Comparison of ENCODE assay signal across 31 cellular contexts in the genomic region with DNA sequence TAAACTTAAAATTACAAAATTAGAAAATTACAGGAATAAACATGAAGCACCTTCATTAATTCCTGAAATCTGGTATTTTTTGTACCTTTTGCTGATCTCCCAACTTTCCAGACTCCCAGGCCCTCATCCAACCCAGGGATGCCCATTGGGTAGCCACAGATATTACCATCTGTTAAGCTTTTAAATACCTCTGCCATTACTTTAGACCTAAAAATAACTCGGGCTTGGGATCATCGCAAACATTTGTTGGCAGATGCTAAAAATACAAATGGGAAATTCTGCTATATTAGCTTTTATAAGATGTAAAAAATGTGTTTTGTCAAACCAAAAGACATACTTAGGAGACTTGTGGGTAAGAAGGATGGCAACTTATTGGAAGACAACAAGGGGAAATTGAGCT.
DNase-seq lines count a peak whose midpoint lies in the region; ATAC-seq and TF ChIP-seq lines count a peak whose summit lies in the region.
"Had no signal": no experiment of that assay in that cellular context is flagged by ENCODE, and none has a peak within 500 bp of the region (broad histone marks: within the 10 kb centered on the region; RNA-seq: fewer than 3 reads in every experiment).

No MANE protein-coding gene starts in this region.

- H3F3A ChIP-seq in GM23338 (replicated peaks; ENCODE audit: low read depth), result no peaks in the 10 kb centered on the region

- in situ Hi-C loops in GM13977 (cut with MboI; ENCODE audit: low pct_unique_long_range_greater_than_20kb, low sequenced_read_pairs, unreplicated experiment), result no loop called here

- H4K20me1 ChIP-seq in GM23338 (replicated peaks; ENCODE audit: insufficient read depth), result no peaks in the 10 kb centered on the region

- H3K4me1 ChIP-seq in GM23338 (ENCODE audit: insufficient read depth) (peaks cover 31% of the 10 kb centered on the region), esophagus muscularis mucosa (peaks cover 0 to 28% (median 14%) of the 10 kb centered on the region in 4 donors), prostate gland (replicated peaks) (no peaks in the 10 kb centered on the region)
- H3K4me1 ChIP-seq: Caco-2, tibial nerve had no signal

- TF ChIP-seq CTCF in GM23338 (conservative IDR thresholded peaks at IDR 0.05; ENCODE audit: low read depth in 2 of 2) (no peak), esophagus muscularis mucosa (IDR thresholded peaks at IDR 0.05) (no peak), nephron progenitor cell (IDR thresholded peaks at IDR 0.05) (no peak), prostate gland (IDR thresholded peaks at IDR 0.05) (no peak), GM13977 (IDR thresholded peaks at IDR 0.05; ENCODE audit: extremely low read depth, insufficient read depth, missing control alignments) (no peak)

- H3K27ac ChIP-seq in GM23338 (ENCODE audit: low read depth) (no peak overlapping the region), esophagus muscularis mucosa (replicated peaks in 1 of 4) (peak overlapping the region in 3 of 4 donors; percentile 56 to 61 (median 58)), prostate gland (no peak overlapping the region)
- H3K27ac ChIP-seq: tibial nerve, VCaP had no signal

- H3K36me3 ChIP-seq in GM23338 (ENCODE audit: insufficient read depth) (no peaks in the 10 kb centered on the region), esophagus muscularis mucosa (no peaks in the 10 kb centered on the region), prostate gland (no peaks in the 10 kb centered on the region)
- H3K36me3 ChIP-seq: tibial nerve had no signal

- no peaks in the 10 kb centered on the region for H3K27me3 ChIP-seq in GM23338 (ENCODE audit: insufficient read depth)
- H3K27me3 ChIP-seq in esophagus muscularis mucosa, result no peaks in the 10 kb centered on the region
- no peaks in the 10 kb centered on the region for H3K27me3 ChIP-seq in prostate gland (replicated peaks; ENCODE audit: insufficient read depth)
- H3K27me3 ChIP-seq: tibial nerve had no signal

- no peaks in the 10 kb centered on the region for H3K9me2 ChIP-seq in GM23338 (ENCODE audit: insufficient read depth)

- H3K36me3 Mint-ChIP-seq in GM23338 (ENCODE audit: low read depth) (no peaks in the 10 kb centered on the region), nephron progenitor cell (ENCODE audit: low read depth) (no peaks in the 10 kb centered on the region)
- H3K36me3 Mint-ChIP-seq: activated CD8-positive, alpha-beta memory T cell treated with anti-CD3 and anti-CD28 coated beads, Interleukin-2, amount 10 ng/mL, durations not matched to agents 7 days and 5 days; brain had no signal

- no peaks in the 10 kb centered on the region for H3K9me3 ChIP-seq in esophagus muscularis mucosa
- no peaks in the 10 kb centered on the region for H3K9me3 ChIP-seq in prostate gland
- H3K9me3 ChIP-seq: Caco-2, tibial nerve had no signal

- intact Hi-C loops in esophagus muscularis mucosa (cut with DNase I), result no loop called here
- intact Hi-C loops in prostate gland (cut with DNase I), result no loop called here

- TF ChIP-seq POLR2A in esophagus muscularis mucosa (IDR thresholded peaks at IDR 0.05; ENCODE audit: low read depth) (no peak), prostate gland (IDR thresholded peaks at IDR 0.05) (no peak)

- ATAC-seq in GM23338 (no peak), GM18498 (IDR thresholded peaks at IDR 0.05; ENCODE audit: unreplicated experiment) (no peak)
- ATAC-seq: activated CD8-positive, alpha-beta memory T cell treated with anti-CD3 and anti-CD28 coated beads, Interleukin-2, amount 10 ng/mL, durations not matched to agents 7 days and 5 days; left cardiac atrium; Panc1 had no signal

- peaks cover 38% of the 10 kb centered on the region for H3K4me1 Mint-ChIP-seq in GM23338
- H3K4me1 Mint-ChIP-seq in nephron progenitor cell, result peaks cover 42% of the 10 kb centered on the region
- H3K4me1 Mint-ChIP-seq: activated CD4-positive, alpha-beta T cell treated with anti-CD3 and anti-CD28 coated beads, Interleukin-2, amount 10 ng/mL, durations not matched to agents 24 days and 14 days; activated CD8-positive, alpha-beta memory T cell treated with anti-CD3 and anti-CD28 coated beads, Interleukin-2, amount 10 ng/mL, durations not matched to agents 7 days and 5 days had no signal

- H3K27ac Mint-ChIP-seq in GM23338 (peak overlapping the region; percentile 27), nephron progenitor cell (peak overlapping the region; percentile 52)
- H3K27ac Mint-ChIP-seq: activated CD4-positive, alpha-beta T cell treated with anti-CD3 and anti-CD28 coated beads, Interleukin-2, amount 10 ng/mL, durations not matched to agents 24 days and 14 days; activated CD8-positive, alpha-beta memory T cell treated with anti-CD3 and anti-CD28 coated beads, Interleukin-2, amount 10 ng/mL, durations not matched to agents 7 days and 5 days had no signal

- no peaks in the 10 kb centered on the region for H3K79me2 ChIP-seq in GM23338 (replicated peaks; ENCODE audit: insufficient read depth)

- WGBS in esophagus muscularis mucosa, result 45% methylated on average over 2 of the region's 2 CpGs
- WGBS in prostate gland, result 62% methylated on average over 2 of the region's 2 CpGs

- no peak for TF ChIP-seq EP300 in esophagus muscularis mucosa (IDR thresholded peaks at IDR 0.05)

- H3K4me3 Mint-ChIP-seq in GM23338, result no peak overlapping the region; the same call in 2 of the 3 replicates
- H3K4me3 Mint-ChIP-seq in nephron progenitor cell, result no peak overlapping the region
- H3K4me3 Mint-ChIP-seq: activated CD4-positive, alpha-beta T cell treated with anti-CD3 and anti-CD28 coated beads, Interleukin-2, amount 10 ng/mL, durations not matched to agents 24 days and 14 days; activated CD8-positive, alpha-beta memory T cell treated with anti-CD3 and anti-CD28 coated beads, Interleukin-2, amount 10 ng/mL, durations not matched to agents 7 days and 5 days; brain had no signal

- H3K27me3 Mint-ChIP-seq in GM23338 (ENCODE audit: insufficient read depth, low read depth, poor library complexity) (no peaks in the 10 kb centered on the region), nephron progenitor cell (ENCODE audit: low read depth, poor library complexity) (no peaks in the 10 kb centered on the region)
- H3K27me3 Mint-ChIP-seq: activated CD4-positive, alpha-beta T cell treated with anti-CD3 and anti-CD28 coated beads, Interleukin-2, amount 10 ng/mL, durations not matched to agents 24 days and 14 days; activated CD8-positive, alpha-beta memory T cell treated with anti-CD3 and anti-CD28 coated beads, Interleukin-2, amount 10 ng/mL, durations not matched to agents 7 days and 5 days; brain had no signal

- H3K9me3 Mint-ChIP-seq in GM23338 (no peaks in the 10 kb centered on the region), nephron progenitor cell (no peaks in the 10 kb centered on the region)
- H3K9me3 Mint-ChIP-seq: activated CD4-positive, alpha-beta T cell treated with anti-CD3 and anti-CD28 coated beads, Interleukin-2, amount 10 ng/mL, durations not matched to agents 24 days and 14 days; brain had no signal

- DNase-seq in AG08396 (ENCODE audit: low spot score) (peak; percentile 9), GM23338 (ENCODE audit: low spot score) (no peak), esophagus muscularis mucosa (ENCODE audit: extremely low spot score) (no peak), nephron progenitor cell (no peak), prostate gland (ENCODE audit: low spot score) (no peak), GM13977 (ENCODE audit: low spot score) (no peak), ecto neural progenitor cell (ENCODE audit: low spot score) (no peak)
- DNase-seq: activated CD4-positive, alpha-beta T cell treated with anti-CD3 and anti-CD28 coated beads, Interleukin-2, amount 10 ng/mL, durations not matched to agents 24 days and 14 days; activated CD8-positive, alpha-beta memory T cell treated with anti-CD3 and anti-CD28 coated beads, Interleukin-2, amount 10 ng/mL, durations not matched to agents 7 days and 5 days; activated naive CD4-positive, alpha-beta T cell; activated T-cell treated with anti-CD3 and anti-CD28 coated beads, Interleukin-2, amount 50 U/mL, for 48 hours; C1 segment of cervical spinal cord; Caco-2; DMS79; foreskin melanocyte; GOT3; hippocampal formation; left cardiac atrium; NCI-H1092 treated with DMSO at 0.1 percent for 48 hours; NCI-H2029; NCI-H526; nucleus accumbens; SHP77; stimulated activated CD8-positive, alpha-beta memory T cell treated with anti-CD3 and anti-CD28 coated beads, Interleukin-4, amount 100 ng/mL, for 48 hours; T-helper 9 cell had no signal

- H3K4me3 ChIP-seq in GM23338 (no peak overlapping the region), esophagus muscularis mucosa (no peak overlapping the region), prostate gland (no peak overlapping the region)
- H3K4me3 ChIP-seq: skin epidermis, tibial nerve had no signal

- no peak overlapping the region for H2AFZ ChIP-seq in GM23338

- H3K4me2 ChIP-seq in GM23338, result no peak overlapping the region

TF ChIP-seq in GM23338, 12 proteins besides CTCF, POLR2A, EP300 and RAD21 (continues in another document):
- TF ChIP-seq JUNB (IDR thresholded peaks at IDR 0.05; ENCODE audit: unreplicated experiment), result no peak
- TF ChIP-seq EZH2 (IDR thresholded peaks at IDR 0.05; ENCODE audit: low read depth, unreplicated experiment), result no peak
- TF ChIP-seq STAT1 (IDR thresholded peaks at IDR 0.05; ENCODE audit: unreplicated experiment), result no peak
- TF ChIP-seq ZNF114 (CRISPR knock-in tag; IDR thresholded peaks at IDR 0.05), result no peak
- TF ChIP-seq, protein P1, sequence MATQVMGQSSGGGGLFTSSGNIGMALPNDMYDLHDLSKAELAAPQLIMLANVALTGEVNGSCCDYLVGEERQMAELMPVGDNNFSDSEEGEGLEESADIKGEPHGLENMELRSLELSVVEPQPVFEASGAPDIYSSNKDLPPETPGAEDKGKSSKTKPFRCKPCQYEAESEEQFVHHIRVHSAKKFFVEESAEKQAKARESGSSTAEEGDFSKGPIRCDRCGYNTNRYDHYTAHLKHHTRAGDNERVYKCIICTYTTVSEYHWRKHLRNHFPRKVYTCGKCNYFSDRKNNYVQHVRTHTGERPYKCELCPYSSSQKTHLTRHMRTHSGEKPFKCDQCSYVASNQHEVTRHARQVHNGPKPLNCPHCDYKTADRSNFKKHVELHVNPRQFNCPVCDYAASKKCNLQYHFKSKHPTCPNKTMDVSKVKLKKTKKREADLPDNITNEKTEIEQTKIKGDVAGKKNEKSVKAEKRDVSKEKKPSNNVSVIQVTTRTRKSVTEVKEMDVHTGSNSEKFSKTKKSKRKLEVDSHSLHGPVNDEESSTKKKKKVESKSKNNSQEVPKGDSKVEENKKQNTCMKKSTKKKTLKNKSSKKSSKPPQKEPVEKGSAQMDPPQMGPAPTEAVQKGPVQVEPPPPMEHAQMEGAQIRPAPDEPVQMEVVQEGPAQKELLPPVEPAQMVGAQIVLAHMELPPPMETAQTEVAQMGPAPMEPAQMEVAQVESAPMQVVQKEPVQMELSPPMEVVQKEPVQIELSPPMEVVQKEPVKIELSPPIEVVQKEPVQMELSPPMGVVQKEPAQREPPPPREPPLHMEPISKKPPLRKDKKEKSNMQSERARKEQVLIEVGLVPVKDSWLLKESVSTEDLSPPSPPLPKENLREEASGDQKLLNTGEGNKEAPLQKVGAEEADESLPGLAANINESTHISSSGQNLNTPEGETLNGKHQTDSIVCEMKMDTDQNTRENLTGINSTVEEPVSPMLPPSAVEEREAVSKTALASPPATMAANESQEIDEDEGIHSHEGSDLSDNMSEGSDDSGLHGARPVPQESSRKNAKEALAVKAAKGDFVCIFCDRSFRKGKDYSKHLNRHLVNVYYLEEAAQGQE (IDR thresholded peaks at IDR 0.05; ENCODE audit: unreplicated experiment), result no peak

Comparison
In these comparisons a context has a peak if more than half of its experiments do, and no peak if none do; other contexts are left out.
1. H3K27ac ChIP-seq: peak in esophagus muscularis mucosa (3 of 4); none in GM23338 (single experiment) and prostate gland (0 of 2).